ENCODE assay signal across 9 cellular contexts in genomic region chr19:15464394-15465385, GRCh38. TPM values are rescaled to one million over a fixed set of nuclear protein-coding genes. Genes with fewer than 3 reads are reported as not detected.
DNase-seq lines count a peak whose midpoint lies in the region; ATAC-seq and TF ChIP-seq lines count a peak whose summit lies in the region.
"Had no signal": no experiment of that assay in that cellular context is flagged by ENCODE, and none has a peak within 500 bp of the region (broad histone marks: within the 10 kb centered on the region; RNA-seq: fewer than 3 reads in every experiment).

RASAL3 (minus strand) TSS chr19:15464544; CDS start chr19:15464358, 186 bp downstream.

- peaks cover 0 to 17% (median 7%) of the 10 kb centered on the region in 4 donors for H3K4me1 ChIP-seq in transverse colon

- H3K27me3 ChIP-seq in transverse colon: peaks cover 40% of the 10 kb centered on the region

- peak within 1 kb of the TSS; percentile 64 to 83 (median 78) for H3K27ac ChIP-seq in transverse colon
- H3K27ac ChIP-seq: SJSA1 had no signal

- no peaks in the 10 kb centered on the region for H3K9me3 Mint-ChIP-seq in activated naive CD8-positive, alpha-beta T cell treated with anti-CD3 and anti-CD28 coated beads, Interleukin-2, amount 50 U/mL, for 24 hours
- H3K9me3 Mint-ChIP-seq in naive thymus-derived CD8-positive, alpha-beta T cell: no peaks in the 10 kb centered on the region
- H3K9me3 Mint-ChIP-seq in type B pancreatic cell: no peaks in the 10 kb centered on the region

- peak within 1 kb of the TSS; percentile 89 for H3K4me3 Mint-ChIP-seq in activated naive CD8-positive, alpha-beta T cell treated with anti-CD3 and anti-CD28 coated beads, Interleukin-2, amount 50 U/mL, for 24 hours
- peak within 1 kb of the TSS; percentile 91 to 98 (median 94) for H3K4me3 Mint-ChIP-seq in naive thymus-derived CD8-positive, alpha-beta T cell
- no peak within 1 kb of the TSS for H3K4me3 Mint-ChIP-seq in type B pancreatic cell

- DNase-seq in activated naive CD8-positive, alpha-beta T cell treated with anti-CD3 and anti-CD28 coated beads, Interleukin-2, amount 50 U/mL, for 24 hours: peak; percentile 75
- DNase-seq in naive thymus-derived CD8-positive, alpha-beta T cell: peak; percentile 42 to 76 (median 54)
- peak; percentile 60 for DNase-seq in transverse colon
- DNase-seq in AG08395 (ENCODE audit: low spot score): no peak
- no peak for DNase-seq in type B pancreatic cell (ENCODE audit: extremely low spot score, unreplicated experiment)

- TF ChIP-seq CTCF in transverse colon (IDR thresholded peaks at IDR 0.05) (no peak), type B pancreatic cell (conservative IDR thresholded peaks at IDR 0.05) (no peak)

- no peaks in the 10 kb centered on the region for H3K36me3 ChIP-seq in transverse colon
- H3K36me3 ChIP-seq: SJSA1 had no signal

- POLR2A ChIA-PET in naive thymus-derived CD8-positive, alpha-beta T cell (lab: Charles Lee): interaction anchor here (0.9 to 6.4 kb wide), 17 partner anchors 8 to 132 kb away, joined by 3 to 69 read pairs (median 9); partner anchors contain the start of genes AKAP8, AKAP8L, BRD4 and WIZ

- in situ Hi-C loops in transverse colon (cut with MboI; ENCODE audit: low pct_ligation_motif_present in 1 of 4, low pct_unique_long_range_greater_than_20kb in 1 of 4, low sequenced_read_pairs in 3 of 4): no loop called here

- 33 to 64% methylated on average over 5 to 17 of the region's 17 CpGs for WGBS in transverse colon (ENCODE audit: low coverage in 1 of 2), 2 donors

- TF ChIP-seq EP300 in transverse colon (IDR thresholded peaks at IDR 0.05; ENCODE audit: low read depth): no peak

- H3K27ac Mint-ChIP-seq in activated naive CD8-positive, alpha-beta T cell treated with anti-CD3 and anti-CD28 coated beads, Interleukin-2, amount 50 U/mL, for 24 hours: peak within 1 kb of the TSS; percentile 91
- H3K27ac Mint-ChIP-seq in naive thymus-derived CD8-positive, alpha-beta T cell: peak within 1 kb of the TSS; percentile 92 to 98 (median 96)
- no peak within 1 kb of the TSS for H3K27ac Mint-ChIP-seq in type B pancreatic cell

- no peak for TF ChIP-seq POLR2A in transverse colon (IDR thresholded peaks at IDR 0.05)

- peaks cover 59% of the 10 kb centered on the region for H3K4me1 Mint-ChIP-seq in activated naive CD8-positive, alpha-beta T cell treated with anti-CD3 and anti-CD28 coated beads, Interleukin-2, amount 50 U/mL, for 24 hours
- H3K4me1 Mint-ChIP-seq in naive thymus-derived CD8-positive, alpha-beta T cell: peaks cover 36 to 77% (median 75%) of the 10 kb centered on the region in 4 donors
- H3K4me1 Mint-ChIP-seq in type B pancreatic cell (ENCODE audit: unreplicated experiment): no peaks in the 10 kb centered on the region

- H3K36me3 Mint-ChIP-seq in activated naive CD8-positive, alpha-beta T cell treated with anti-CD3 and anti-CD28 coated beads, Interleukin-2, amount 50 U/mL, for 24 hours (ENCODE audit: low read depth): peaks cover 18% of the 10 kb centered on the region
- H3K36me3 Mint-ChIP-seq in naive thymus-derived CD8-positive, alpha-beta T cell: peaks cover 0 to 33% (median 12%) of the 10 kb centered on the region in 3 donors
- no peaks in the 10 kb centered on the region for H3K36me3 Mint-ChIP-seq in type B pancreatic cell

- peak within 1 kb of the TSS; percentile 18 to 54 (median 28) for H3K4me3 ChIP-seq in transverse colon
- H3K4me3 ChIP-seq: SJSA1 had no signal

- H3K27me3 Mint-ChIP-seq in activated naive CD8-positive, alpha-beta T cell treated with anti-CD3 and anti-CD28 coated beads, Interleukin-2, amount 50 U/mL, for 24 hours: peaks cover 8% of the 10 kb centered on the region
- no peaks in the 10 kb centered on the region for H3K27me3 Mint-ChIP-seq in naive thymus-derived CD8-positive, alpha-beta T cell
- peaks cover 66% of the 10 kb centered on the region for H3K27me3 Mint-ChIP-seq in type B pancreatic cell

- intact Hi-C loops in T-helper 1 cell treated with Interleukin-12 subunit alpha and Interleukin-12 subunit beta and Interleukin-4 antibody, amounts not matched to agents 30 ng/mL and 1 ng/mL, for 36 hours (cut with micrococcal nuclease): loop anchor here (1.0 to 10.0 kb wide), 4 partner anchors 31 to 650 kb away; partner anchors contain the start of genes RAB8A and TPM4
- intact Hi-C loops in transverse colon (cut with DNase I; ENCODE audit: low total_unique reads): no loop called here

- H3K9me3 ChIP-seq in transverse colon: no peaks in the 10 kb centered on the region
- H3K9me3 ChIP-seq: SJSA1 had no signal

- ATAC-seq in GM21515 (IDR thresholded peaks at IDR 0.05; ENCODE audit: unreplicated experiment) (peak; percentile 43), HG03342 (IDR thresholded peaks at IDR 0.05; ENCODE audit: unreplicated experiment) (no peak)
- ATAC-seq in activated naive CD8-positive, alpha-beta T cell treated with anti-CD3 and anti-CD28 coated beads, Interleukin-2, amount 50 U/mL, for 24 hours: peak; percentile 67
- peak; percentile 69 to 71 for ATAC-seq in naive thymus-derived CD8-positive, alpha-beta T cell

RNA-seq across cellular contexts. Expression of gene RASAL3, which starts in this region (rescaled TPM):
- 220 and 228 TPM in 2 replicates for total RNA-seq in T-helper 1 cell treated with Interleukin-12 subunit alpha and Interleukin-12 subunit beta and Interleukin-4 antibody, amounts not matched to agents 30 ng/mL and 1 ng/mL, for 36 hours
- 100 to 1,000 TPM; 218 TPM for total RNA-seq in naive thymus-derived CD8-positive, alpha-beta T cell
- polyA plus RNA-seq in naive thymus-derived CD8-positive, alpha-beta T cell: 100 to 1,000 TPM in 1 of 3 donors, 10 to 100 TPM in 2; 50.5 to 159 (median 98.9) TPM
- total RNA-seq in transverse colon (100 to 1,000 TPM in 1 of 4 donors, 10 to 100 TPM in 1, 1 to 10 TPM in 2; 1.9 to 117 (median 15.3) TPM), type B pancreatic cell (ENCODE audit: low replicate concordance) (not detected in 2 replicates)
- total RNA-seq: SJSA1 had no signal

Comparison
In these comparisons a context has a peak if more than half of its experiments do, and no peak if none do; other contexts are left out.
1. DNase-seq: peak in activated naive CD8-positive, alpha-beta T cell treated with anti-CD3 and anti-CD28 coated beads, Interleukin-2, amount 50 U/mL, for 24 hours (single experiment), naive thymus-derived CD8-positive, alpha-beta T cell (10 of 10) and transverse colon (single experiment); none in AG08395 (single experiment) and type B pancreatic cell (single experiment).